Comparison of ENCODE assay signal across 8 cellular contexts in the genomic region with DNA sequence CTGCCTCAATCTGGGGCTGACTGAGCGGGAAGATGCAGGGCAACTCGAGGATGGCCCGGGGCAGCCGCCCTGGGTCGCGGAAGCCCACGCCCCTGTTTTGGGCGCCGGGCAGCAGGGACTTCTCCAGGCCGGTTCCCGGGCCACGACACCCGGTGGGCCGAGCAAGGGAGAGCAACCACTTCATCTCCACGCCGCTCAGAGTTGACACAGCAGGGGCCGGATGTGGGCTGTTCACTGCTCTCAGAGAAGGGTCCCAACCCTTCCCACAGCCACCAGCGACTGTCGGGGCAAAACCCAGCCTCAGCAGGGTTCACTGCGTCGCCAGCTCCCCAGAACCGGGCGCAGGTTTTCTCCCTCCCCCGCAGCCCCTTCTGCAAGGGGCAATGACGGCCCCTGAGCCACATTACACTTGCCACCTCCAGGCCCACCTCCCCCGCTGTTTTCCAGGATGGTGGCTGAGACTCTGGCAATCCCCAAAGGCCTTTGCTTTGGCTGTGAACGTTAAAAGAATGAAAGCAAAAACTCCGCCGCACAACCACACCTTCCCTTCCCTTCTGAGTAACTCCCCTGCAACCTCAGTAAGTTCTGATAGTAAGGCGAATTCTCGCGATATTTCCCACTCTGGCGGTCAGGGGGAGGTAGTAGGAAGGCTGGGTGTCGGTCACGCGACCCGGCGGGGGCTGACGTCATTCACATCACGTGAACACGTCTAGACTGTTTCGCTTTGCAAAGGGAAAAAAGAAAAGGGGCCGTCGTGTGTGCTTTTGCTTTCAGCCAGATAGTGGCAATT. TPM values are rescaled to one million over a fixed set of nuclear protein-coding genes. Genes with fewer than 3 reads are reported as not detected.
DNase-seq lines count a peak whose midpoint lies in the region; ATAC-seq and TF ChIP-seq lines count a peak whose summit lies in the region.

No MANE protein-coding gene starts in this region.

- H3K9me3 ChIP-seq in lung (ENCODE audit: control insufficient read depth in 2 of 2, insufficient read depth in 1 of 2, low read length in 1 of 2) = no peaks in the 10 kb centered on the region

- ATAC-seq in GM19467 (IDR thresholded peaks at IDR 0.05; ENCODE audit: unreplicated experiment) (peak; percentile 53), lung (ENCODE audit: insufficient read depth, low FRiP score) (peak; percentile 84)

- H3K36me3 ChIP-seq in lung (ENCODE audit: control insufficient read depth in 2 of 2, insufficient read depth in 2 of 2, low read length in 2 of 2) = no peaks in the 10 kb centered on the region

- no peak for TF ChIP-seq CTCF in lung (IDR thresholded peaks at IDR 0.05; ENCODE audit: control extremely low read depth, extremely low read depth)

- H3K27me3 ChIP-seq in lung (ENCODE audit: control insufficient read depth, insufficient read depth) = no peaks in the 10 kb centered on the region

- peak overlapping the region; percentile 69 for H3K4me3 ChIP-seq in lung

- DNase-seq in CMK (ENCODE audit: low read depth) (peak; percentile 71), HPDE6-E6E7 (ENCODE audit: extremely low spot score) (peak; percentile 82), NK-92 (lab: John Stamatoyannopoulos, UW; ENCODE audit: unreplicated experiment) (peak; percentile 78), lung (ENCODE audit: low spot score) (peak; percentile 100)
- peak; percentile 98 to 99 for DNase-seq in activated CD8-positive, alpha-beta memory T cell treated with anti-CD3 and anti-CD28 coated beads for 4 hours (ENCODE audit: low read depth in 2 of 2)
- peak; percentile 97 for DNase-seq in effector CD8-positive, alpha-beta T cell (lab: John Stamatoyannopoulos, UW)
- DNase-seq in stimulated activated CD4-positive, alpha-beta T cell treated with anti-CD3 and anti-CD28 coated beads, TNF-alpha, amount 100 ng/mL, for 24 hours (ENCODE audit: low read depth in 3 of 3) = peak; percentile 98 to 99 (median 99)

- H3K27ac ChIP-seq in lung (ENCODE audit: low read depth in 1 of 2, low read length in 1 of 2) = peak overlapping the region; percentile 96 to 99

- H3K4me1 ChIP-seq in lung (ENCODE audit: control insufficient read depth in 2 of 2, insufficient read depth in 2 of 2, low read length in 2 of 2) = peaks cover 0 to 4% of the 10 kb centered on the region in 2 donors

- 0% methylated on average over 44 of the region's 44 CpGs for WGBS in lung, 2 donors

RNA-seq across cellular contexts. Expression of a gene that starts 0.7 kb away (rescaled TPM):
- total RNA-seq in lung = 10 to 100 TPM; 57.0 to 98.2 TPM
- polyA plus RNA-seq in lung = 10 to 100 TPM; 11.9 to 16.2 TPM

Comparison
In these comparisons a context has a peak if more than half of its experiments do, and no peak if none do; other contexts are left out.
1. Peak in every context shown above with its lines: DNase-seq, ATAC-seq, H3K4me3 ChIP-seq and H3K27ac ChIP-seq.